19 cellular contexts compared by ENCODE assay signal in the genomic region with DNA sequence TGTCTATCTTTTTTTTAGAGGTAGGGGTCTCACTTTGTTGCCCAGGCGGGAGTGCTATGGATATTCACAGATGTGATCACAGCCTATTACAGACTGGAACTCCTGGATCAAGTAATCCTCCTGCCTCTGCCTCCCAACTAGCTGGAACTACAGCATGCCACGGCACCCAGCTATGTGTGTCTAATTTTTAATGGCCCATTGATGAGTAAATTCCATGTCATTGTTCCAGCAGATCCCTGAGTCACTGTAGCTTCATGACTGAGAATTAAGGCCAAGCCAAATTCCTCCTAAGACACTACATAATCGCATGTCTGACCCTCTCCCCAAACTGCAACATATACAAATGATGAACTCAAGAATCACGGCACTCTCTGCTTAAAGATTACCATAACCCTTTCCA.
A peak's percentile ranks its signal among the peaks of the same experiment; 100 is the strongest.
DNase-seq lines count a peak whose midpoint lies in the region; ATAC-seq and TF ChIP-seq lines count a peak whose summit lies in the region.
"Had no signal": no experiment of that assay in that cellular context is flagged by ENCODE, and none has a peak within 500 bp of the region (broad histone marks: within the 10 kb centered on the region; RNA-seq: fewer than 3 reads in every experiment).

No MANE protein-coding gene starts in this region.

- BruUV-seq in Calu3 (replicated peaks; lab: Mats Ljungman, UMichigan) (no TSS peak), mammary epithelial cell (replicated peaks; lab: Mats Ljungman, UMichigan) (no TSS peak)

- H2AFZ ChIP-seq in mammary epithelial cell (ENCODE audit: low read depth, low read length) (peak overlapping the region; percentile 13), mesenchymal stem cell (ENCODE audit: low read depth, low read length) (no peak overlapping the region)

- 49% methylated on average over 4 of the region's 4 CpGs for WGBS in mammary epithelial cell (ENCODE audit: low coverage, missing lambda C conversion rate)
- WGBS in mesenchymal stem cell = 90% methylated on average over 4 of the region's 4 CpGs

- H3K9ac ChIP-seq in mammary epithelial cell (ENCODE audit: insufficient read depth, low read length) (no peak overlapping the region), mesenchymal stem cell (ENCODE audit: low read length) (peak overlapping the region; percentile 33)
- H3K9ac ChIP-seq: BLaER1 treated with 17β-estradiol and CSF1 and Interleukin-3, amounts not matched to agents 10 nM and 100 nM had no signal

- H3K4me3 Mint-ChIP-seq in Calu3 (ENCODE audit: low read depth, unreplicated experiment) = peak overlapping the region; percentile 7
- H3K4me3 Mint-ChIP-seq: activated CD4-positive, alpha-beta T cell treated with anti-CD3 and anti-CD28 coated beads for 36 hours; brain had no signal

- H3K4me3 ChIP-seq in mammary epithelial cell (replicated peaks in 1 of 3; ENCODE audit: insufficient read depth in 1 of 3, low read depth in 2 of 3, low read length in 3 of 3) (no peak overlapping the region), mesenchymal stem cell (ENCODE audit: insufficient read depth in 1 of 2, low read depth in 1 of 2, low read length in 2 of 2) (no peak overlapping the region)
- H3K4me3 ChIP-seq: BLaER1 treated with 17β-estradiol and CSF1 and Interleukin-3, amounts not matched to agents 10 nM and 100 nM; dorsolateral prefrontal cortex; thoracic aorta had no signal

- intact Hi-C loops in Calu3 (cut with micrococcal nuclease; ENCODE audit: unreplicated experiment) (no loop called here), mammary epithelial cell (cut with micrococcal nuclease) (no loop called here)

- ATAC-seq in GM18870 (IDR thresholded peaks at IDR 0.05; ENCODE audit: unreplicated experiment) (no peak), HG02970 (IDR thresholded peaks at IDR 0.05; ENCODE audit: low FRiP score, unreplicated experiment) (no peak)
- ATAC-seq: activated CD4-positive, alpha-beta T cell treated with anti-CD3 and anti-CD28 coated beads for 36 hours; left ventricle myocardium superior had no signal

- no peak overlapping the region for H3K27ac Mint-ChIP-seq in Calu3 (ENCODE audit: unreplicated experiment)
- H3K27ac Mint-ChIP-seq: activated CD4-positive, alpha-beta T cell treated with anti-CD3 and anti-CD28 coated beads for 36 hours had no signal

- H4K91ac ChIP-seq in mesenchymal stem cell (ENCODE audit: low read length) = no peak overlapping the region

- H3K36me3 ChIP-seq in mammary epithelial cell (ENCODE audit: insufficient read depth, low read length) (no peaks in the 10 kb centered on the region), mesenchymal stem cell (ENCODE audit: control insufficient read depth in 1 of 2, insufficient read depth in 2 of 2, low read depth in 1 of 2, low read length in 2 of 2) (no peaks in the 10 kb centered on the region)
- H3K36me3 ChIP-seq: BLaER1 treated with 17β-estradiol and CSF1 and Interleukin-3, amounts not matched to agents 10 nM and 100 nM; thoracic aorta had no signal

- H2BK15ac ChIP-seq in mesenchymal stem cell (ENCODE audit: low read depth, poor library complexity, severe bottlenecking) = no peak overlapping the region

- dilution Hi-C loops in mammary epithelial cell (cut with HindIII; ENCODE audit: low sequenced_read_pairs) = no loop called here

- H3K27me3 ChIP-seq in mammary epithelial cell (ENCODE audit: insufficient read depth, low read length) = no peaks in the 10 kb centered on the region
- no peaks in the 10 kb centered on the region for H3K27me3 ChIP-seq in mesenchymal stem cell (ENCODE audit: control insufficient read depth in 1 of 2, insufficient read depth in 1 of 2, low read length in 2 of 2)
- H3K27me3 ChIP-seq: BLaER1 treated with 17β-estradiol and CSF1 and Interleukin-3, amounts not matched to agents 10 nM and 100 nM; dorsolateral prefrontal cortex had no signal

- H4K20me1 ChIP-seq in mammary epithelial cell (ENCODE audit: insufficient read depth, low read length) = no peaks in the 10 kb centered on the region
- H4K20me1 ChIP-seq: BLaER1 treated with 17β-estradiol and CSF1 and Interleukin-3, amounts not matched to agents 10 nM and 100 nM had no signal

- no peak overlapping the region for H3K18ac ChIP-seq in mesenchymal stem cell (ENCODE audit: low read depth in 1 of 2, low read length in 2 of 2)

- no peak overlapping the region for H3K4ac ChIP-seq in mesenchymal stem cell (ENCODE audit: low read depth in 1 of 2, low read length in 2 of 2)

- CTCF ChIA-PET in Calu3 (lab: Charles Lee) (interaction anchor here (0.6 kb wide), 2 partner anchors 11 to 250 kb away, joined by 3 read pairs; no protein-coding TSS in a partner anchor), mammary epithelial cell (lab: Charles Lee; ENCODE audit: low non-redundant PET) (no interaction called here)

- DNase-seq in Calu3 (no peak), LHCN-M2 (ENCODE audit: low read depth) (peak; percentile 53), mammary epithelial cell (peak; percentile 30), mesenchymal stem cell (no peak), UCSD-AML1 (lab: John Stamatoyannopoulos, UW; ENCODE audit: unreplicated experiment) (no peak), NCI-H2196 (lab: John Stamatoyannopoulos, UW; ENCODE audit: unreplicated experiment) (no peak)
- DNase-seq: activated CD4-positive, alpha-beta T cell treated with anti-CD3 and anti-CD28 coated beads for 36 hours; activated naive CD4-positive, alpha-beta T cell treated with Interleukin-2 at 50 U/mL for 16 hours; DMS79 treated with DMSO at 0.1 percent for 48 hours; dorsolateral prefrontal cortex; left ventricle myocardium superior; NCI-H1417 treated with DMSO at 0.1 percent for 48 hours; NCI-H2171 treated with DMSO at 0.1 percent for 48 hours; T-helper 9 cell had no signal

- no peak overlapping the region for H2BK12ac ChIP-seq in mesenchymal stem cell (ENCODE audit: low read length in 2 of 2)

- H3K36me3 Mint-ChIP-seq in Calu3 (ENCODE audit: insufficient read depth, unreplicated experiment) = no peaks in the 10 kb centered on the region
- H3K36me3 Mint-ChIP-seq: brain had no signal

- no peak overlapping the region for H4K8ac ChIP-seq in mesenchymal stem cell (ENCODE audit: low read length)

- H3K4me2 ChIP-seq in mammary epithelial cell (ENCODE audit: insufficient read depth, low read depth, low read length) (no peak overlapping the region), mesenchymal stem cell (ENCODE audit: low read length, poor library complexity, severe bottlenecking) (no peak overlapping the region)
- H3K4me2 ChIP-seq: BLaER1 treated with 17β-estradiol and CSF1 and Interleukin-3, amounts not matched to agents 10 nM and 100 nM had no signal

- in situ Hi-C loops in mammary epithelial cell (cut with MboI; ENCODE audit: low sequenced_read_pairs in 2 of 2) = no loop called here

- H3K9me3 ChIP-seq in mammary epithelial cell (replicated peaks; ENCODE audit: insufficient read depth, low read length) (no peaks in the 10 kb centered on the region), mesenchymal stem cell (ENCODE audit: control insufficient read depth, low read length) (peaks cover 12% of the 10 kb centered on the region)

- H3K9me3 Mint-ChIP-seq in Calu3 (ENCODE audit: low read depth, unreplicated experiment) = no peaks in the 10 kb centered on the region

- no peaks in the 10 kb centered on the region for H3K79me1 ChIP-seq in mesenchymal stem cell (replicated peaks; ENCODE audit: low read length, poor library complexity, severe bottlenecking)

- no peak overlapping the region for H2AK5ac ChIP-seq in mesenchymal stem cell (ENCODE audit: low read length, severe bottlenecking)

- H3K79me2 ChIP-seq in mammary epithelial cell (ENCODE audit: insufficient read depth, low read length) = no peaks in the 10 kb centered on the region

- H3K4me1 ChIP-seq in mammary epithelial cell (ENCODE audit: insufficient read depth, low read length) = peaks cover 17% of the 10 kb centered on the region
- no peaks in the 10 kb centered on the region for H3K4me1 ChIP-seq in mesenchymal stem cell (ENCODE audit: control insufficient read depth, insufficient read depth, low read depth, low read length)

- peaks cover 15% of the 10 kb centered on the region for H3K4me1 Mint-ChIP-seq in Calu3 (ENCODE audit: low read depth, unreplicated experiment)
- H3K4me1 Mint-ChIP-seq: activated CD4-positive, alpha-beta T cell treated with anti-CD3 and anti-CD28 coated beads for 36 hours had no signal

- H3K27ac ChIP-seq in mammary epithelial cell (ENCODE audit: insufficient read depth, low read depth, low read length) (no peak overlapping the region), mesenchymal stem cell (ENCODE audit: low read length, poor library complexity, severe bottlenecking) (no peak overlapping the region)
- H3K27ac ChIP-seq: BLaER1 treated with 17β-estradiol and CSF1 and Interleukin-3, amounts not matched to agents 10 nM and 100 nM; dorsolateral prefrontal cortex; thoracic aorta had no signal

- TF ChIP-seq CTCF in Calu3 (IDR thresholded peaks at IDR 0.05; ENCODE audit: unreplicated experiment) (no peak), mammary epithelial cell (conservative IDR thresholded peaks at IDR 0.05 in 1 of 2, IDR thresholded peaks at IDR 0.05 in 1 of 2; ENCODE audit: extremely low read depth in 1 of 2, insufficient read depth in 1 of 2, low read depth in 1 of 2, low read length in 2 of 2) (no peak)

- H3K23ac ChIP-seq in mesenchymal stem cell (ENCODE audit: low read length in 2 of 2) = no peak overlapping the region

- no peak overlapping the region for H2BK120ac ChIP-seq in mesenchymal stem cell (ENCODE audit: low read depth, low read length)

- H3K27me3 Mint-ChIP-seq in Calu3 (ENCODE audit: unreplicated experiment) = no peaks in the 10 kb centered on the region

- no peak overlapping the region for H2BK5ac ChIP-seq in mesenchymal stem cell (ENCODE audit: low read depth, low read length, poor library complexity, severe bottlenecking)

- no peak overlapping the region for H3K14ac ChIP-seq in mesenchymal stem cell (ENCODE audit: low read length in 2 of 2)

Comparison
In these comparisons a context has a peak if more than half of its experiments do, and no peak if none do; other contexts are left out.
1. DNase-seq: peak in LHCN-M2 (single experiment) and mammary epithelial cell (single experiment); none in Calu3 (single experiment), mesenchymal stem cell (single experiment), UCSD-AML1 (single experiment) and NCI-H2196 (single experiment).